In the genomic region with DNA sequence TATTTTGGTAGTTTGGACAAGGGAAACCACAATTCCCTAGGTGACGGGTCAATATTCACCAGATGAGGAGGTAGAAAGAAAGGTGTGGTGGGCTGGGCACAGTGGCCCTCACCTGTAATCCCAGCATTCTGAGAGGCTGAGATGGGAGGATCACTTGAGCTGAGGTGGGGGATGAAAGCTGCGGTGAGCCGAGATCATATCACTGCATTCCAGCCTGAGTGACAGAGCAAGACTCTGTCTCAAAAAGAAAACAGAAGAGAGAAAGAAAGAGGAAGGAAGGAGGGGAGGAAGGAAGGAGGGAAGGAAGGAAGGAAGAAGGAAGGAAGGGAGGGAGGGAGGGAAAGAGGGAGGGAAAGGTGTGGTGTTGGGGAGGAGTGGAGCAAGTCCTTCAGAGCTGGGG, we compare ENCODE assay signal across 22 cellular contexts. TPM values are rescaled to one million over a fixed set of nuclear protein-coding genes. Genes with fewer than 3 reads are reported as not detected.
DNase-seq lines count a peak whose midpoint lies in the region; ATAC-seq, FAIRE-seq and TF ChIP-seq lines count a peak whose summit lies in the region.
"Had no signal": no experiment of that assay in that cellular context is flagged by ENCODE, and none has a peak within 500 bp of the region (broad histone marks: within the 10 kb centered on the region; RNA-seq: fewer than 3 reads in every experiment).

No MANE protein-coding gene starts in this region.

- TF ChIP-seq RAD21 in IMR-90 (IDR thresholded peaks at IDR 0.05; ENCODE audit: low read length), result no peak
- no peak for TF ChIP-seq RAD21 in K562 (CRISPR knock-in tag; conservative IDR thresholded peaks at IDR 0.05 in 1 of 2, IDR thresholded peaks at IDR 0.05 in 1 of 2)

- H2AK5ac ChIP-seq in IMR-90 (ENCODE audit: low read depth, low read length), result no peak overlapping the region
- peak overlapping the region; percentile 21 for H2AK5ac ChIP-seq in mesenchymal stem cell (ENCODE audit: low read length, severe bottlenecking)

- peaks cover 4% of the 10 kb centered on the region for H3K27me3 Mint-ChIP-seq in osteocyte (ENCODE audit: unreplicated experiment)

- H3K4me3 ChIP-seq in BLaER1 treated with 17β-estradiol and CSF1 and Interleukin-3, amounts not matched to agents 10 nM and 100 nM, result no peak overlapping the region
- H3K4me3 ChIP-seq in IMR-90 (ENCODE audit: insufficient read depth, low read depth, low read length) (no peak overlapping the region), K562 (no peak overlapping the region), mesenchymal stem cell (ENCODE audit: insufficient read depth in 1 of 2, low read depth in 1 of 2, low read length in 2 of 2) (no peak overlapping the region), hepatocyte (no peak overlapping the region)
- H3K4me3 ChIP-seq: A549, GM12878, PC-9 had no signal

- peaks cover 22 to 71% (median 60%) of the 10 kb centered on the region in 10 experiments for H3K4me1 ChIP-seq in BLaER1 treated with 17β-estradiol and CSF1 and Interleukin-3, amounts not matched to agents 10 nM and 100 nM
- H3K4me1 ChIP-seq in IMR-90 (ENCODE audit: control insufficient read depth, insufficient read depth, low read length), result peaks cover 6% of the 10 kb centered on the region; the same call in 1 of the 2 replicates
- peaks cover 4 to 16% of the 10 kb centered on the region in 2 experiments; a peak in 4 of 5 replicates for H3K4me1 ChIP-seq in K562 (replicated peaks in 1 of 2; ENCODE audit: control insufficient read depth in 2 of 2, insufficient read depth in 2 of 2, low read length in 2 of 2)
- peaks cover 7% of the 10 kb centered on the region for H3K4me1 ChIP-seq in mesenchymal stem cell (ENCODE audit: control insufficient read depth, insufficient read depth, low read depth, low read length)
- no peaks in the 10 kb centered on the region for H3K4me1 ChIP-seq in hepatocyte (ENCODE audit: insufficient read depth)

- H3K4me3 Mint-ChIP-seq in osteocyte (ENCODE audit: unreplicated experiment), result no peak overlapping the region

- TF ChIP-seq POLR2A in IMR-90 (IDR thresholded peaks at IDR 0.05; ENCODE audit: low read depth, low read length) (no peak), K562 (conservative IDR thresholded peaks at IDR 0.05) (no peak)

- no peak overlapping the region for H3K18ac ChIP-seq in IMR-90 (ENCODE audit: low read depth, low read length)
- no peak overlapping the region for H3K18ac ChIP-seq in mesenchymal stem cell (ENCODE audit: low read depth in 1 of 2, low read length in 2 of 2)

- CTCF ChIA-PET in IMR-90 (lab: Yijun Ruan, JAX), result no interaction called here
- CTCF ChIA-PET in K562 (lab: Yijun Ruan, JAX; ENCODE audit: low intra/inter-chr PET ratio), result no interaction called here

- H3K4ac ChIP-seq in IMR-90 (ENCODE audit: low read depth, low read length) (no peak overlapping the region), mesenchymal stem cell (ENCODE audit: low read depth in 1 of 2, low read length in 2 of 2) (no peak overlapping the region)

- no peak overlapping the region for H4K5ac ChIP-seq in IMR-90 (ENCODE audit: low read depth, low read length)

- peaks cover 10% of the 10 kb centered on the region for H3K9me1 ChIP-seq in IMR-90 (ENCODE audit: insufficient read depth, low read length)
- no peaks in the 10 kb centered on the region for H3K9me1 ChIP-seq in K562 (ENCODE audit: control insufficient read depth, insufficient read depth, low read length)

- no peak overlapping the region for H3K14ac ChIP-seq in IMR-90 (replicated peaks; ENCODE audit: low read depth, low read length)
- no peak overlapping the region for H3K14ac ChIP-seq in mesenchymal stem cell (ENCODE audit: low read length in 2 of 2)

- H3K27ac ChIP-seq in BLaER1 treated with 17β-estradiol and CSF1 and Interleukin-3, amounts not matched to agents 10 nM and 100 nM, result no peak overlapping the region
- H3K27ac ChIP-seq in IMR-90 (ENCODE audit: insufficient read depth, low read length) (no peak overlapping the region), K562 (ENCODE audit: extremely low read depth, low read depth, low read length) (no peak overlapping the region), mesenchymal stem cell (ENCODE audit: low read length, poor library complexity, severe bottlenecking) (peak overlapping the region; percentile 10), hepatocyte (no peak overlapping the region)
- H3K27ac ChIP-seq: A549, PC-9, RWPE1 had no signal

- H4K20me1 ChIP-seq in BLaER1 treated with 17β-estradiol and CSF1 and Interleukin-3, amounts not matched to agents 10 nM and 100 nM, result no peaks in the 10 kb centered on the region
- H4K20me1 ChIP-seq in IMR-90 (ENCODE audit: insufficient read depth, low read length) (no peaks in the 10 kb centered on the region), K562 (replicated peaks; ENCODE audit: control insufficient read depth, insufficient read depth, low read length) (no peaks in the 10 kb centered on the region; the same call in 1 of the 2 replicates), hepatocyte (ENCODE audit: insufficient read depth, poor library complexity, severe bottlenecking) (no peaks in the 10 kb centered on the region)

- H2BK15ac ChIP-seq in IMR-90 (ENCODE audit: low read depth, low read length), result no peak overlapping the region
- no peak overlapping the region for H2BK15ac ChIP-seq in mesenchymal stem cell (ENCODE audit: low read depth, poor library complexity, severe bottlenecking)

- no TSS peak for BruUV-seq in IMR-90 (replicated peaks; lab: Mats Ljungman, UMichigan)
- no TSS peak for BruUV-seq in K562 (replicated peaks; lab: Mats Ljungman, UMichigan)

- no peaks in the 10 kb centered on the region for H3K9me3 Mint-ChIP-seq in osteocyte (ENCODE audit: unreplicated experiment)

- FAIRE-seq in K562 (lab: Jason Lieb, UNC), result no peak
- FAIRE-seq: A549, GM12878, GM19239 had no signal

- H3K9me2 ChIP-seq in hepatocyte (replicated peaks; ENCODE audit: insufficient read depth), result no peaks in the 10 kb centered on the region

- no peaks in the 10 kb centered on the region for H3K36me3 Mint-ChIP-seq in osteocyte (ENCODE audit: unreplicated experiment)

- TF ChIP-seq EP300 in K562 (IDR thresholded peaks at IDR 0.05; ENCODE audit: low read length), result no peak

- H3K23ac ChIP-seq in IMR-90 (ENCODE audit: low read depth, low read length), result 0 out of 2 replicates have a peak overlapping the region, but pooled peaks have one; percentile 24
- H3K23ac ChIP-seq in mesenchymal stem cell (ENCODE audit: low read length in 2 of 2), result no peak overlapping the region

- no peak overlapping the region for H3K27ac Mint-ChIP-seq in osteocyte (ENCODE audit: unreplicated experiment)

- H2BK5ac ChIP-seq in IMR-90 (ENCODE audit: low read depth, low read length, poor library complexity, severe bottlenecking), result no peak overlapping the region
- no peak overlapping the region for H2BK5ac ChIP-seq in mesenchymal stem cell (ENCODE audit: low read depth, low read length, poor library complexity, severe bottlenecking)

- H3K9ac ChIP-seq in BLaER1 treated with 17β-estradiol and CSF1 and Interleukin-3, amounts not matched to agents 10 nM and 100 nM, result no peak overlapping the region
- H3K9ac ChIP-seq in IMR-90 (ENCODE audit: low read depth, low read length) (no peak overlapping the region), K562 (ENCODE audit: insufficient read depth in 1 of 2, low read depth in 2 of 2, low read length in 2 of 2) (no peak overlapping the region), mesenchymal stem cell (ENCODE audit: low read length) (no peak overlapping the region)

- POLR2A ChIA-PET in IMR-90 (lab: Charles Lee; ENCODE audit: unreplicated experiment), result no interaction called here
- POLR2A ChIA-PET in K562 (lab: Yijun Ruan, JAX), result no interaction called here

- TF ChIP-seq CTCF in IMR-90 (conservative IDR thresholded peaks at IDR 0.05; ENCODE audit: low read depth, low read length) (no peak), K562 (IDR thresholded peaks at IDR 0.05 in 2 of 3, conservative IDR thresholded peaks at IDR 0.05 in 1 of 3; ENCODE audit: insufficient read depth in 2 of 3, low read depth in 1 of 3, low read length in 3 of 3) (no peak), osteocyte (IDR thresholded peaks at IDR 0.05) (no peak), hepatocyte (IDR thresholded peaks at IDR 0.05; ENCODE audit: poor library complexity) (no peak)

- no peak overlapping the region; the same call in 1 of the 2 replicates for H2BK20ac ChIP-seq in IMR-90 (ENCODE audit: low read depth, low read length)

- dilution Hi-C loops in IMR-90 (cut with HindIII; ENCODE audit: low sequenced_read_pairs, unreplicated experiment), result no loop called here

- H4K91ac ChIP-seq in IMR-90 (ENCODE audit: insufficient read depth, low read depth, low read length), result no peak overlapping the region
- H4K91ac ChIP-seq in mesenchymal stem cell (ENCODE audit: low read length), result no peak overlapping the region

- DNase-seq in IMR-90, result no peak
- DNase-seq in K562 (ENCODE audit: extremely low read depth in 1 of 4, low spot score in 3 of 4), result no peak
- no peak for DNase-seq in mesenchymal stem cell
- DNase-seq in osteocyte (ENCODE audit: extremely low spot score, unreplicated experiment), result no peak
- no peak for DNase-seq in EL
- no peak for DNase-seq in iPS-NIHi7 (ENCODE audit: extremely low spot score)
- DNase-seq in hepatocyte (ENCODE audit: low spot score), result no peak
- DNase-seq: DMS 273 treated with DMSO at 0.1 percent for 48 hours, GOT3, KG1, NCI-H1417, NCI-H187, NCI-H226, NCI-H524 treated with DMSO at 0.1 percent for 48 hours, SIG-M5 had no signal

- intact Hi-C loops in IMR-90 (cut with micrococcal nuclease) (no loop called here), K562 (cut with micrococcal nuclease) (no loop called here)

- H3K9me3 ChIP-seq in BLaER1 treated with 17β-estradiol and CSF1 and Interleukin-3, amounts not matched to agents 10 nM and 100 nM (replicated peaks in 1 of 11), result peaks cover 9 to 43% (median 17%) of the 10 kb centered on the region in 11 experiments; a peak in 21 of 22 replicates
- H3K9me3 ChIP-seq in IMR-90 (ENCODE audit: control insufficient read depth, insufficient read depth, low read length), result no peaks in the 10 kb centered on the region
- H3K9me3 ChIP-seq in K562 (replicated peaks; ENCODE audit: control insufficient read depth, insufficient read depth, low read depth, low read length), result no peaks in the 10 kb centered on the region
- H3K9me3 ChIP-seq in mesenchymal stem cell (ENCODE audit: control insufficient read depth, low read length), result no peaks in the 10 kb centered on the region
- H3K9me3 ChIP-seq in hepatocyte (ENCODE audit: low read depth), result no peaks in the 10 kb centered on the region
- H3K9me3 ChIP-seq: A549 had no signal

- WGBS in IMR-90 (ENCODE audit: extremely low coverage in 2 of 2, insufficient read length in 1 of 2), 2 experiments, result 81% methylated on average over 3 of the region's 3 CpGs; no CpG with 5 or more reads in 1 of the 2 experiments
- 10% methylated on average over 3 of the region's 3 CpGs for WGBS in K562 (ENCODE audit: insufficient coverage, low coverage, missing lambda C conversion rate)
- 92% methylated on average over 3 of the region's 3 CpGs for WGBS in mesenchymal stem cell
- WGBS in hepatocyte (ENCODE audit: low lambda C conversion rate, missing lambda C conversion rate), result 60% methylated on average over 3 of the region's 3 CpGs

- H2BK12ac ChIP-seq in mesenchymal stem cell (ENCODE audit: low read length in 2 of 2), result peak overlapping the region in 1 of 2 experiments; percentile 15

- no peaks in the 10 kb centered on the region for H3K36me3 ChIP-seq in BLaER1 treated with 17β-estradiol and CSF1 and Interleukin-3, amounts not matched to agents 10 nM and 100 nM
- H3K36me3 ChIP-seq in IMR-90 (ENCODE audit: control insufficient read depth, insufficient read depth, low read length), result no peaks in the 10 kb centered on the region
- H3K36me3 ChIP-seq in K562 (ENCODE audit: control insufficient read depth, insufficient read depth, low read length), result no peaks in the 10 kb centered on the region
- H3K36me3 ChIP-seq in mesenchymal stem cell (ENCODE audit: control insufficient read depth in 1 of 2, insufficient read depth in 2 of 2, low read depth in 1 of 2, low read length in 2 of 2), result no peaks in the 10 kb centered on the region
- H3K36me3 ChIP-seq in hepatocyte (replicated peaks; ENCODE audit: insufficient read depth, low read depth), result no peaks in the 10 kb centered on the region

- peaks cover 14% of the 10 kb centered on the region for H3K4me1 Mint-ChIP-seq in osteocyte (ENCODE audit: unreplicated experiment)

- H2BK120ac ChIP-seq in IMR-90 (ENCODE audit: low read depth, low read length) (no peak overlapping the region), mesenchymal stem cell (ENCODE audit: low read depth, low read length) (no peak overlapping the region)

- H3K56ac ChIP-seq in IMR-90 (ENCODE audit: extremely low read depth, insufficient read depth, low read length), result no peak overlapping the region

- no peak overlapping the region for H2AK9ac ChIP-seq in IMR-90 (replicated peaks; ENCODE audit: low read depth, low read length, poor library complexity)

- no peaks in the 10 kb centered on the region for H3K27me3 ChIP-seq in BLaER1 treated with 17β-estradiol and CSF1 and Interleukin-3, amounts not matched to agents 10 nM and 100 nM
- no peaks in the 10 kb centered on the region for H3K27me3 ChIP-seq in IMR-90 (ENCODE audit: control insufficient read depth, insufficient read depth, low read length)
- no peaks in the 10 kb centered on the region for H3K27me3 ChIP-seq in K562 (ENCODE audit: control insufficient read depth in 2 of 2, insufficient read depth in 2 of 2, low read length in 2 of 2)
- no peaks in the 10 kb centered on the region for H3K27me3 ChIP-seq in mesenchymal stem cell (ENCODE audit: control insufficient read depth in 1 of 2, insufficient read depth in 1 of 2, low read length in 2 of 2)
- no peaks in the 10 kb centered on the region for H3K27me3 ChIP-seq in hepatocyte

- in situ Hi-C loops in IMR-90 (cut with MboI; ENCODE audit: low sequenced_read_pairs) (no loop called here), K562 (cut with MboI) (no loop called here)

- H2AFZ ChIP-seq in IMR-90 (replicated peaks; ENCODE audit: low read length, poor library complexity) (no peak overlapping the region), K562 (ENCODE audit: low read depth, low read length) (no peak overlapping the region), mesenchymal stem cell (ENCODE audit: low read depth, low read length) (no peak overlapping the region), hepatocyte (no peak overlapping the region)
- H2AFZ ChIP-seq: PC-9 had no signal

- H3K79me2 ChIP-seq in K562 (ENCODE audit: control insufficient read depth, insufficient read depth, low read length), result no peaks in the 10 kb centered on the region
- no peaks in the 10 kb centered on the region for H3K79me2 ChIP-seq in hepatocyte

- H3K79me1 ChIP-seq in IMR-90 (ENCODE audit: low read depth in 1 of 2, low read length in 2 of 2) (no peaks in the 10 kb centered on the region; a peak in 1 of 4 replicates), mesenchymal stem cell (replicated peaks; ENCODE audit: low read length, poor library complexity, severe bottlenecking) (no peaks in the 10 kb centered on the region)

- ATAC-seq in IMR-90 (ENCODE audit: low read depth) (no peak), K562 (peak; percentile 60; the same call in 2 of the 3 replicates)
- ATAC-seq: GM12878, SK-N-SH treated with all-trans-retinoic acid at 6 μM for 48 hours had no signal

- no peak overlapping the region for H4K8ac ChIP-seq in IMR-90 (ENCODE audit: low read depth in 2 of 2, low read length in 2 of 2)
- H4K8ac ChIP-seq in mesenchymal stem cell (ENCODE audit: low read length), result no peak overlapping the region

- H3K4me2 ChIP-seq in BLaER1 treated with 17β-estradiol and CSF1 and Interleukin-3, amounts not matched to agents 10 nM and 100 nM, result peak overlapping the region in 10 of 11 experiments; percentile 47 to 83 (median 66); a peak in 20 of 22 replicates
- H3K4me2 ChIP-seq in IMR-90 (ENCODE audit: low read depth, low read length) (no peak overlapping the region), K562 (ENCODE audit: insufficient read depth, low read length) (no peak overlapping the region; the same call in 1 of the 2 replicates), mesenchymal stem cell (ENCODE audit: low read length, poor library complexity, severe bottlenecking) (no peak overlapping the region), hepatocyte (no peak overlapping the region)
- H3K4me2 ChIP-seq: A549 had no signal

RNA-seq across cellular contexts. Expression of a gene that starts 56.1 kb away (rescaled TPM):
- total RNA-seq in IMR-90 (2012; rRNA removed) (111 and 149 TPM in 2 replicates), K562 (2014; rRNA removed) (34.7 and 38.8 TPM in 2 replicates), K562 (2014; rRNA removed; fragmentation: Illumina TruSeq; extraction: Trizol) (80.0 and 80.5 TPM in 2 replicates), K562 (2015; rRNA removed; fragmentation: Illumina TruSeq; extraction: Trizol) (69.1 and 77.9 TPM in 2 replicates), K562 (2021) (94.5 and 96.7 TPM in 2 replicates), osteocyte (84.3 and 87.4 TPM in 2 replicates), hepatocyte (176 and 188 TPM in 2 replicates)
- polyA plus RNA-seq in IMR-90 (2012; rRNA removed) (70.5 and 98.7 TPM in 2 replicates), K562 (2011; rRNA removed) (74.7 and 111 TPM in 2 replicates), K562 (2014; fragmentation: Illumina TruSeq; extraction: Trizol) (65.0 and 68.9 TPM in 2 replicates), K562 (2014; fragmentation: Nextera tagmentation; extraction: Ambion mirVana) (100 to 1,000 TPM; 112 to 133 TPM), K562 (2014; rRNA removed) (74.5 and 81.9 TPM in 2 replicates), hepatocyte (212 and 222 TPM in 2 replicates)
- polyA plus RNA-seq in IMR-90 (2012; cell fraction: cytosol; rRNA removed), result 119 and 155 TPM in 2 replicates
- 33.0 and 66.1 TPM in 2 replicates for polyA plus RNA-seq in IMR-90 (2012; cell fraction: nucleus; rRNA removed; ENCODE audit: low replicate concordance)
- total RNA-seq in K562 (2011; cell fraction: chromatin; rRNA removed; ENCODE audit: low replicate concordance), result 14.2 and 22.7 TPM in 2 replicates
- total RNA-seq in K562 (2011; cell fraction: nucleolus; rRNA removed), result 17.0 TPM in 2 replicates
- total RNA-seq in K562 (2011; cell fraction: nucleoplasm; rRNA removed), result 28.5 and 47.3 TPM in 2 replicates
- polyA plus RNA-seq in K562 (2011; cell fraction: cytosol; rRNA removed), result 51.2 and 88.5 TPM in 2 replicates
- 23.4 and 45.3 TPM in 2 replicates for polyA plus RNA-seq in K562 (2011; cell fraction: nucleus; rRNA removed)
- polyA plus RNA-seq in K562 (2012), result 77.6 and 88.6 TPM in 2 replicates
- polyA minus RNA-seq in K562 (2011; rRNA and poly(A)+ RNA removed), result 23.4 and 27.3 TPM in 2 replicates
- polyA minus RNA-seq in K562 (2011; cell fraction: cytosol; rRNA and poly(A)+ RNA removed), result 15.2 and 27.5 TPM in 2 replicates
- polyA minus RNA-seq in K562 (2011; cell fraction: nucleus; rRNA and poly(A)+ RNA removed), result 10.0 and 19.7 TPM in 2 replicates
- 196 TPM for polyA plus RNA-seq in mesenchymal stem cell (2013, experiment 1 of 2)
- 206 TPM for polyA plus RNA-seq in mesenchymal stem cell (2013, experiment 2 of 2)

Comparison
In these comparisons a context has a peak if more than half of its experiments do, and no peak if none do; other contexts are left out.
1. H3K4me2 ChIP-seq: peak in BLaER1 treated with 17β-estradiol and CSF1 and Interleukin-3, amounts not matched to agents 10 nM and 100 nM (10 of 11); none in IMR-90 (single experiment), K562 (single experiment), mesenchymal stem cell (single experiment) and hepatocyte (single experiment).